In genomic region chr9:21802418-21803000, GRCh38 we compare ENCODE assay signal across 8 cellular contexts. TPM values are rescaled to one million over a fixed set of nuclear protein-coding genes. Genes with fewer than 3 reads are reported as not detected.
DNase-seq lines count a peak whose midpoint lies in the region; ATAC-seq lines count a peak whose summit lies in the region.

Gene MTAP (plus strand): TSS chr9:21802636. CDS start chr9:21802749, 113 bp downstream.

- H4K91ac ChIP-seq in mesenchymal stem cell (ENCODE audit: low read length), result peak within 1 kb of the TSS; percentile 90

- H3K4me3 ChIP-seq in endocrine pancreas (ENCODE audit: control insufficient read depth, insufficient read depth, low read length) (peak within 1 kb of the TSS; percentile 71), mesenchymal stem cell (ENCODE audit: insufficient read depth in 1 of 2, low read depth in 1 of 2, low read length in 2 of 2) (peak within 1 kb of the TSS; percentile 86 to 98)

- no peaks in the 10 kb centered on the region for H3K9me3 ChIP-seq in endocrine pancreas (ENCODE audit: control insufficient read depth, low read length)
- no peaks in the 10 kb centered on the region for H3K9me3 ChIP-seq in mesenchymal stem cell (ENCODE audit: control insufficient read depth, low read length)

- H3K27me3 ChIP-seq in endocrine pancreas (ENCODE audit: control insufficient read depth, insufficient read depth, low read length) (no peaks in the 10 kb centered on the region), mesenchymal stem cell (ENCODE audit: control insufficient read depth in 1 of 2, insufficient read depth in 1 of 2, low read length in 2 of 2) (no peaks in the 10 kb centered on the region)

- peak within 1 kb of the TSS; percentile 94 to 99 for H3K18ac ChIP-seq in mesenchymal stem cell (ENCODE audit: low read depth in 1 of 2, low read length in 2 of 2)

- WGBS in mesenchymal stem cell, result 1% methylated on average over 29 of the region's 48 CpGs

- H2AFZ ChIP-seq in mesenchymal stem cell (ENCODE audit: low read depth, low read length), result peak within 1 kb of the TSS; percentile 72

- H3K9ac ChIP-seq in endocrine pancreas (ENCODE audit: control insufficient read depth, insufficient read depth, low read length) (peak within 1 kb of the TSS; percentile 67), mesenchymal stem cell (ENCODE audit: low read length) (peak within 1 kb of the TSS; percentile 94)

- H3K36me3 ChIP-seq in endocrine pancreas (ENCODE audit: control insufficient read depth, insufficient read depth, low read length), result no peaks in the 10 kb centered on the region
- peaks cover 7 to 12% of the 10 kb centered on the region in 2 experiments for H3K36me3 ChIP-seq in mesenchymal stem cell (ENCODE audit: control insufficient read depth in 1 of 2, insufficient read depth in 2 of 2, low read depth in 1 of 2, low read length in 2 of 2)

- H3K14ac ChIP-seq in mesenchymal stem cell (ENCODE audit: low read length in 2 of 2), result peak within 1 kb of the TSS in 1 of 2 experiments; percentile 95

- H2AK5ac ChIP-seq in mesenchymal stem cell (ENCODE audit: low read length, severe bottlenecking), result peak within 1 kb of the TSS; percentile 75

- peak within 1 kb of the TSS; percentile 56 to 77 for H2BK12ac ChIP-seq in mesenchymal stem cell (ENCODE audit: low read length in 2 of 2)

- peak within 1 kb of the TSS; percentile 86 for H3K4me2 ChIP-seq in mesenchymal stem cell (ENCODE audit: low read length, poor library complexity, severe bottlenecking)

- peak within 1 kb of the TSS; percentile 13 to 91 for H3K4ac ChIP-seq in mesenchymal stem cell (ENCODE audit: low read depth in 1 of 2, low read length in 2 of 2)

- H3K79me1 ChIP-seq in mesenchymal stem cell (replicated peaks; ENCODE audit: low read length, poor library complexity, severe bottlenecking), result peaks cover 6% of the 10 kb centered on the region

- peak within 1 kb of the TSS; percentile 97 for H4K8ac ChIP-seq in mesenchymal stem cell (ENCODE audit: low read length)

- peak within 1 kb of the TSS; percentile 93 for H3K27ac ChIP-seq in mesenchymal stem cell (ENCODE audit: low read length, poor library complexity, severe bottlenecking)

- peak; percentile 85 for ATAC-seq in HG03442 (IDR thresholded peaks at IDR 0.05; ENCODE audit: unreplicated experiment)

- peak within 1 kb of the TSS; percentile 57 for H2BK120ac ChIP-seq in mesenchymal stem cell (ENCODE audit: low read depth, low read length)

- DNase-seq in Ammon's horn (ENCODE audit: low spot score), result peak; percentile 97
- DNase-seq in GM19238 (ENCODE audit: insufficient read length, low spot score), result peak; percentile 70
- DNase-seq in NCI-H526 (lab: John Stamatoyannopoulos, UW), result peak; percentile 94 to 98
- DNase-seq in activated CD8-positive, alpha-beta memory T cell treated with anti-CD3 and anti-CD28 coated beads for 24 hours, result peak; percentile 91
- peak; percentile 94 for DNase-seq in mesenchymal stem cell
- DNase-seq in stimulated activated CD8-positive, alpha-beta memory T cell treated with anti-CD3 and anti-CD28 coated beads, Interleukin-12 subunit alpha, Interleukin-12 subunit beta, amount 100 ng/mL, for 1 hour (ENCODE audit: low read depth), result peak; percentile 37

- H3K23ac ChIP-seq in mesenchymal stem cell (ENCODE audit: low read length in 2 of 2), result peak within 1 kb of the TSS in 1 of 2 experiments; percentile 97

- H2BK15ac ChIP-seq in mesenchymal stem cell (ENCODE audit: low read depth, poor library complexity, severe bottlenecking), result peak within 1 kb of the TSS; percentile 23

- H3K4me1 ChIP-seq in endocrine pancreas (ENCODE audit: control insufficient read depth, insufficient read depth, low read length) (peaks cover 8% of the 10 kb centered on the region), mesenchymal stem cell (ENCODE audit: control insufficient read depth, insufficient read depth, low read depth, low read length) (peaks cover 10% of the 10 kb centered on the region)

- H2BK5ac ChIP-seq in mesenchymal stem cell (ENCODE audit: low read depth, low read length, poor library complexity, severe bottlenecking), result peak within 1 kb of the TSS; percentile 66

RNA-seq across cellular contexts. Expression of gene MTAP, which starts in this region (rescaled TPM):
- 14.2 TPM for polyA plus RNA-seq in mesenchymal stem cell (2013, experiment 1 of 2)
- polyA plus RNA-seq in mesenchymal stem cell (2013, experiment 2 of 2), result 14.5 TPM

Comparison
In these comparisons a context has a peak if more than half of its experiments do, and no peak if none do; other contexts are left out.
1. Peak in every context shown above with its lines: DNase-seq, ATAC-seq, H3K4me3 ChIP-seq and H3K27ac ChIP-seq.
2. DNase-seq: peak in every context shown above with its lines; median percentile 97 in Ammon's horn; 96 in NCI-H526; 94 in mesenchymal stem cell; 91 in activated CD8-positive, alpha-beta memory T cell treated with anti-CD3 and anti-CD28 coated beads for 24 hours; 70 in GM19238; 37 in stimulated activated CD8-positive, alpha-beta memory T cell treated with anti-CD3 and anti-CD28 coated beads, Interleukin-12 subunit alpha, Interleukin-12 subunit beta, amount 100 ng/mL, for 1 hour.